1 cellular context compared by ENCODE assay signal in genomic region chr6:133609404-133610270, GRCh38.
TF ChIP-seq lines count a peak whose summit lies in the region.

No MANE protein-coding gene starts in this region.

TF ChIP-seq in A549, 52 proteins besides CTCF, POLR2A, EP300 and RAD21 (continued from another document):
- no peak for TF ChIP-seq ELK1 (IDR thresholded peaks at IDR 0.05; ENCODE audit: low read depth, low read length)
- TF ChIP-seq RNF2 (IDR thresholded peaks at IDR 0.05; ENCODE audit: borderline replicate concordance, low read depth): no peak
- no peak for TF ChIP-seq HMGXB4 (CRISPR knock-in tag; IDR thresholded peaks at IDR 0.05; ENCODE audit: borderline replicate concordance)
- no peak for TF ChIP-seq KDM1A (IDR thresholded peaks at IDR 0.05; ENCODE audit: low read depth)
- TF ChIP-seq ZC3H11A (IDR thresholded peaks at IDR 0.05): no peak
- peak; percentile 100 for TF ChIP-seq JUN (IDR thresholded peaks at IDR 0.05)
- peak; percentile 96 for TF ChIP-seq HOXB5 (CRISPR knock-in tag; IDR thresholded peaks at IDR 0.05)
- TF ChIP-seq HES2 (IDR thresholded peaks at IDR 0.05): peak; percentile 96
- no peak for TF ChIP-seq CBX2 (IDR thresholded peaks at IDR 0.05; ENCODE audit: borderline replicate concordance, low read depth)
- TF ChIP-seq MAX (IDR thresholded peaks at IDR 0.05): peak; percentile 97
- no peak for TF ChIP-seq ZFP36 (IDR thresholded peaks at IDR 0.05; ENCODE audit: borderline replicate concordance, partially characterized antibody)
- no peak for TF ChIP-seq ZSCAN20 (CRISPR knock-in tag; IDR thresholded peaks at IDR 0.05)
- TF ChIP-seq JUNB (IDR thresholded peaks at IDR 0.05): peak; percentile 100
- TF ChIP-seq E2F6 (IDR thresholded peaks at IDR 0.05; ENCODE audit: borderline replicate concordance, low read depth): no peak
- TF ChIP-seq TP53 (CRISPR knock-in tag; IDR thresholded peaks at IDR 0.05): no peak
- peak; percentile 93 to 96 for TF ChIP-seq CEBPB (IDR thresholded peaks at IDR 0.05)
- TF ChIP-seq POLR2AphosphoS2 (conservative IDR thresholded peaks at IDR 0.05; ENCODE audit: low read length): no peak
- peak; percentile 91 for TF ChIP-seq MAFK (IDR thresholded peaks at IDR 0.05; ENCODE audit: partially characterized antibody)
- TF ChIP-seq KDM5A (IDR thresholded peaks at IDR 0.05): no peak
- TF ChIP-seq RFX5 (IDR thresholded peaks at IDR 0.05): no peak
- no peak for TF ChIP-seq CHD4 (IDR thresholded peaks at IDR 0.05; ENCODE audit: borderline replicate concordance)
- 0 out of 2 replicates have a peak, but pooled peaks have one; percentile 41 for TF ChIP-seq NPAS2 (CRISPR knock-in tag; IDR thresholded peaks at IDR 0.05; ENCODE audit: borderline replicate concordance)
- no peak for TF ChIP-seq HDAC2 (IDR thresholded peaks at IDR 0.05)
- TF ChIP-seq RARB (CRISPR knock-in tag; IDR thresholded peaks at IDR 0.05): peak; percentile 98
- peak; percentile 100 for TF ChIP-seq GATA3 (IDR thresholded peaks at IDR 0.05; ENCODE audit: borderline replicate concordance)
- TF ChIP-seq HEYL (CRISPR knock-in tag; IDR thresholded peaks at IDR 0.05): peak; percentile 92
- TF ChIP-seq FOSB (CRISPR knock-in tag; IDR thresholded peaks at IDR 0.05): peak; percentile 82
- TF ChIP-seq BCL3 (IDR thresholded peaks at IDR 0.05): peak; percentile 99
TF ChIP-seq in A549: peak in this region for 25.
